In the genomic region with DNA sequence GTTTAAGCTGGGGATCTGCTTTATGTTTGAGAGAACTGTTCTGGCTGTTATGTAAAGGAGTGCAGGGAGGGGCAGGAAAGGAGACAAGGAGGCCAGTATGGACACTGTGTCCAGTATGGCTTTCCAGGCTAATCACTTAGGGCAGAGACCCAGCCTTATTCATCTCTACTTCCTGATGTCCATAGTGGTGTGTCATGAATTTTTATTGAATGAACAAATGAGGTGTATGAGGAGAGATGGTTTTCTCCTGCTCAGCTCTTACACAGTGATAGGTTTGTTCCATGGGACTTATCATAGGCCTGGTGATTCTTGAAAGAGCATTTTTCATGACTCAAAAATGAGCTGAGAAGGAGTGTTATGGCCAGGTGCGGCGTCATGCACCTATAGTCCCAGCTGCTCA, we compare ENCODE assay signal across 21 cellular contexts. TPM values are rescaled to one million over a fixed set of nuclear protein-coding genes. Genes with fewer than 3 reads are reported as not detected.
"Had no signal": no experiment of that assay in that cellular context is flagged by ENCODE, and none has a peak within 500 bp of the region (broad histone marks: within the 10 kb centered on the region; RNA-seq: fewer than 3 reads in every experiment).

No MANE protein-coding gene starts in this region.

- DNase-seq: activated CD4-positive, alpha-beta T cell treated with anti-CD3 and anti-CD28 coated beads, Interleukin-2, amount 10 ng/mL, durations not matched to agents 24 days and 14 days; activated CD8-positive, alpha-beta T cell treated with anti-CD3 and anti-CD28 coated beads for 36 hours; activated T-cell treated with anti-CD3 and anti-CD28 coated beads, Interleukin-2, amount 50 U/mL, for 1 hour; cerebellar nuclear complex; endodermal cell; foreskin fibroblast; immature natural killer cell; kidney glomerular epithelial cell; left ventricle myocardium superior; occipital lobe; right lobe of liver; stimulated activated CD4-positive, alpha-beta T cell treated with anti-CD3 and anti-CD28 coated beads, Interleukin-2, amount 100 ng/mL, for 24 hours; trophoblast cell had no signal

- H3K27me3 Mint-ChIP-seq: activated CD4-positive, alpha-beta T cell treated with anti-CD3 and anti-CD28 coated beads, Interleukin-2, amount 10 ng/mL, durations not matched to agents 24 days and 14 days; activated CD8-positive, alpha-beta T cell treated with anti-CD3 and anti-CD28 coated beads for 36 hours; activated naive CD8-positive, alpha-beta T cell; activated T-helper 17 cell treated with anti-CD3 and anti-CD28 coated beads, Interleukin-2, amount 50 U/mL, for 72 hours had no signal

- H3K27ac ChIP-seq: coronary artery, right lobe of liver, skin epidermis, vagina had no signal

- H3K4me1 ChIP-seq: right lobe of liver, vagina had no signal

- H3K4me3 ChIP-seq: coronary artery, right lobe of liver, skin epidermis, vagina had no signal

- ATAC-seq: activated CD4-positive, CD25-positive, alpha-beta regulatory T cell treated with anti-CD3 and anti-CD28 coated beads, Interleukin-2, amount 50 U/mL, for 24 hours; activated CD8-positive, alpha-beta T cell treated with anti-CD3 and anti-CD28 coated beads for 36 hours; activated T-helper 17 cell treated with anti-CD3 and anti-CD28 coated beads, Interleukin-2, amount 50 U/mL, for 72 hours; left ventricle myocardium superior; right lobe of liver; stimulated activated effector memory CD8-positive, alpha-beta T cell treated with anti-CD3 and anti-CD28 coated beads, Interleukin-12 subunit alpha, Interleukin-12 subunit beta, amount 100 ng/mL, for 72 hours had no signal

- H3K27me3 ChIP-seq: right lobe of liver, vagina had no signal

- H3K4me1 Mint-ChIP-seq: activated CD4-positive, alpha-beta T cell treated with anti-CD3 and anti-CD28 coated beads, Interleukin-2, amount 10 ng/mL, durations not matched to agents 24 days and 14 days; activated T-helper 17 cell treated with anti-CD3 and anti-CD28 coated beads, Interleukin-2, amount 50 U/mL, for 72 hours; endodermal cell; immature natural killer cell; neural crest cell; stimulated activated effector memory CD8-positive, alpha-beta T cell treated with anti-CD3 and anti-CD28 coated beads, Interleukin-12 subunit alpha, Interleukin-12 subunit beta, amount 100 ng/mL, for 72 hours had no signal

- H3K27ac Mint-ChIP-seq: activated CD4-positive, alpha-beta T cell treated with anti-CD3 and anti-CD28 coated beads, Interleukin-2, amount 10 ng/mL, durations not matched to agents 24 days and 14 days; activated CD8-positive, alpha-beta T cell treated with anti-CD3 and anti-CD28 coated beads for 36 hours; activated naive CD8-positive, alpha-beta T cell; activated T-helper 17 cell treated with anti-CD3 and anti-CD28 coated beads, Interleukin-2, amount 50 U/mL, for 72 hours; endodermal cell; immature natural killer cell; stimulated activated effector memory CD8-positive, alpha-beta T cell treated with anti-CD3 and anti-CD28 coated beads, Interleukin-12 subunit alpha, Interleukin-12 subunit beta, amount 100 ng/mL, for 72 hours had no signal

- H3K9me3 ChIP-seq: right lobe of liver, vagina had no signal

- H3K9me3 Mint-ChIP-seq: activated CD4-positive, alpha-beta T cell treated with anti-CD3 and anti-CD28 coated beads, Interleukin-2, amount 10 ng/mL, durations not matched to agents 24 days and 14 days; activated CD8-positive, alpha-beta T cell treated with anti-CD3 and anti-CD28 coated beads for 36 hours; activated T-helper 17 cell treated with anti-CD3 and anti-CD28 coated beads, Interleukin-2, amount 50 U/mL, for 72 hours; endodermal cell; immature natural killer cell; neural crest cell; stimulated activated effector memory CD8-positive, alpha-beta T cell treated with anti-CD3 and anti-CD28 coated beads, Interleukin-12 subunit alpha, Interleukin-12 subunit beta, amount 100 ng/mL, for 72 hours had no signal

- H3K4me3 Mint-ChIP-seq: activated CD4-positive, alpha-beta T cell treated with anti-CD3 and anti-CD28 coated beads, Interleukin-2, amount 10 ng/mL, durations not matched to agents 24 days and 14 days; activated CD8-positive, alpha-beta T cell treated with anti-CD3 and anti-CD28 coated beads for 36 hours; activated naive CD8-positive, alpha-beta T cell; activated T-helper 17 cell treated with anti-CD3 and anti-CD28 coated beads, Interleukin-2, amount 50 U/mL, for 72 hours; endodermal cell; immature natural killer cell; neural crest cell; stimulated activated effector memory CD8-positive, alpha-beta T cell treated with anti-CD3 and anti-CD28 coated beads, Interleukin-12 subunit alpha, Interleukin-12 subunit beta, amount 100 ng/mL, for 72 hours had no signal

RNA-seq across cellular contexts. Expression of gene FGFR4, which starts 20.5 kb away (rescaled TPM):
- polyA plus RNA-seq: immature natural killer cell had no signal
